16 cellular contexts compared by ENCODE assay signal in genomic region chr15:80590772-80591355, GRCh38.
"Had no signal": no experiment of that assay in that cellular context is flagged by ENCODE, and none has a peak within 500 bp of the region (broad histone marks: within the 10 kb centered on the region; RNA-seq: fewer than 3 reads in every experiment).

No MANE protein-coding gene starts in this region.

- H3K4me3 ChIP-seq: esophagus squamous epithelium, heart left ventricle, mucosa of descending colon, psoas muscle, skin epidermis had no signal

- H3K36me3 ChIP-seq: esophagus squamous epithelium, heart left ventricle, neutrophil had no signal

- H3K4me1 ChIP-seq: heart left ventricle, psoas muscle had no signal

- H3K27ac ChIP-seq: esophagus squamous epithelium, heart left ventricle, neutrophil, psoas muscle, skin epidermis had no signal

- ATAC-seq: heart left ventricle; mucosa of descending colon; naive thymus-derived CD8-positive, alpha-beta T cell; psoas muscle; sciatic nerve had no signal

- DNase-seq: cortex of kidney; effector memory CD4-positive, alpha-beta T cell; esophagus squamous epithelium; foreskin fibroblast; heart left ventricle; hippocampal formation; kidney glomerular epithelial cell; mammary epithelial cell; mucosa of descending colon; naive thymus-derived CD8-positive, alpha-beta T cell; psoas muscle; stimulated activated CD4-positive, alpha-beta T cell treated with anti-CD3 and anti-CD28 coated beads, Interleukin-2, amount 100 ng/mL, for 24 hours; stimulated activated naive CD4-positive, alpha-beta T cell had no signal

- H3K9me3 ChIP-seq: esophagus squamous epithelium, heart left ventricle, mucosa of descending colon, neutrophil, psoas muscle had no signal

- H3K27me3 ChIP-seq: esophagus squamous epithelium, heart left ventricle, neutrophil had no signal
